2 cellular contexts compared by ENCODE assay signal in genomic region chr18:68220458-68220857, GRCh38.
TF ChIP-seq lines count a peak whose summit lies in the region.

No MANE protein-coding gene starts in this region.

TF ChIP-seq in IMR-90, 13 proteins besides CTCF, POLR2A, EP300 and RAD21:
- TF ChIP-seq FOS (IDR thresholded peaks at IDR 0.05; ENCODE audit: low read depth, low read length) (no peak), SMC3 (IDR thresholded peaks at IDR 0.05; ENCODE audit: low read depth, low read length) (no peak), NFE2L2 (IDR thresholded peaks at IDR 0.05; ENCODE audit: low read depth, low read length) (no peak), BHLHE40 (IDR thresholded peaks at IDR 0.05; ENCODE audit: low read depth, low read length) (no peak), MXI1 (IDR thresholded peaks at IDR 0.05; ENCODE audit: borderline replicate concordance, low read depth, low read length) (no peak), MAFK (IDR thresholded peaks at IDR 0.05; ENCODE audit: low read depth, low read length) (no peak), CHD1 (IDR thresholded peaks at IDR 0.05; ENCODE audit: low read depth, low read length) (no peak), USF2 (IDR thresholded peaks at IDR 0.05; ENCODE audit: low read depth, low read length) (no peak), CEBPB (IDR thresholded peaks at IDR 0.05; ENCODE audit: low read depth, low read length) (no peak), ELK1 (IDR thresholded peaks at IDR 0.05; ENCODE audit: borderline replicate concordance, low read depth, low read length) (no peak), RCOR1 (IDR thresholded peaks at IDR 0.05; ENCODE audit: insufficient replicate concordance, low read length) (no peak), RFX5 (IDR thresholded peaks at IDR 0.05; ENCODE audit: low read depth, low read length) (no peak), MAZ (IDR thresholded peaks at IDR 0.05; ENCODE audit: borderline replicate concordance, low read depth, low read length) (no peak)

TF ChIP-seq in H1, 55 proteins besides CTCF, POLR2A, EP300 and RAD21:
- TF ChIP-seq TBP (IDR thresholded peaks at IDR 0.05; ENCODE audit: low read depth, low read length) (peak; percentile 78), SUZ12 (IDR thresholded peaks at IDR 0.05; ENCODE audit: low read length) (no peak), TEAD4 (IDR thresholded peaks at IDR 0.05; ENCODE audit: low read depth, low read length) (no peak), E2F6 (IDR thresholded peaks at IDR 0.05) (no peak), PHF8 (conservative IDR thresholded peaks at IDR 0.05; ENCODE audit: low read depth, low read length) (no peak), SAP30 (IDR thresholded peaks at IDR 0.05; ENCODE audit: insufficient read depth, insufficient replicate concordance, low read length) (no peak), JUN (IDR thresholded peaks at IDR 0.05; ENCODE audit: low read depth, low read length) (no peak), FOSL1 (IDR thresholded peaks at IDR 0.05; ENCODE audit: insufficient read depth, low read depth, low read length) (no peak), NRF1 (IDR thresholded peaks at IDR 0.05; ENCODE audit: low read depth, low read length) (no peak), MAFK (IDR thresholded peaks at IDR 0.05; ENCODE audit: low read depth, low read length) (no peak), HDAC2 (IDR thresholded peaks at IDR 0.05; ENCODE audit: borderline replicate concordance in 1 of 2, low read depth in 2 of 2, low read length in 2 of 2) (no peak), TAF7 (optimal IDR thresholded peaks at IDR 0.05; ENCODE audit: borderline replicate concordance, low read depth, low read length) (peak; percentile 86), SIN3A (conservative IDR thresholded peaks at IDR 0.05 in 1 of 2, IDR thresholded peaks at IDR 0.05 in 1 of 2; ENCODE audit: low read depth in 1 of 2, low read length in 2 of 2) (no peak), SRF (IDR thresholded peaks at IDR 0.05; ENCODE audit: low read depth, low read length) (no peak), ZNF274 (IDR thresholded peaks at IDR 0.05; ENCODE audit: borderline replicate concordance, extremely low read depth, low read length) (no peak), SP2 (IDR thresholded peaks at IDR 0.05; ENCODE audit: low read length) (no peak), KDM4A (IDR thresholded peaks at IDR 0.05; ENCODE audit: low read depth, low read length, severe bottlenecking) (no peak), POLR2AphosphoS5 (IDR thresholded peaks at IDR 0.05; ENCODE audit: low read depth, low read length) (peak; percentile 62), CHD2 (IDR thresholded peaks at IDR 0.05; ENCODE audit: low read length) (no peak)
